8 cellular contexts compared by ENCODE assay signal in genomic region chr11:95790933-95791247, GRCh38. TPM values are rescaled to one million over a fixed set of nuclear protein-coding genes. Genes with fewer than 3 reads are reported as not detected.
A peak's percentile ranks its signal among the peaks of the same experiment; 100 is the strongest.
DNase-seq lines count a peak whose midpoint lies in the region; ATAC-seq, FAIRE-seq and TF ChIP-seq lines count a peak whose summit lies in the region.

No MANE protein-coding gene starts in this region.

- ATAC-seq in GM21619 (IDR thresholded peaks at IDR 0.05; ENCODE audit: unreplicated experiment) = no peak

- H3K4me1 Mint-ChIP-seq in activated naive CD4-positive, alpha-beta T cell treated with anti-CD3 and anti-CD28 coated beads, Interleukin-2, amount 10 ng/mL, durations not matched to agents 7 days and 5 days = peaks cover 61% of the 10 kb centered on the region

- peak overlapping the region; percentile 96 for H3K4me3 Mint-ChIP-seq in activated naive CD4-positive, alpha-beta T cell treated with anti-CD3 and anti-CD28 coated beads, Interleukin-2, amount 10 ng/mL, durations not matched to agents 7 days and 5 days

- H3K36me3 Mint-ChIP-seq in activated naive CD4-positive, alpha-beta T cell treated with anti-CD3 and anti-CD28 coated beads, Interleukin-2, amount 10 ng/mL, durations not matched to agents 7 days and 5 days = peaks cover 43% of the 10 kb centered on the region

- FAIRE-seq in RCC 7860 (lab: Jason Lieb, UNC) = no peak

- no peak for TF ChIP-seq EP300 in Ishikawa (IDR thresholded peaks at IDR 0.05; ENCODE audit: borderline replicate concordance)

- H3K27me3 Mint-ChIP-seq in activated naive CD4-positive, alpha-beta T cell treated with anti-CD3 and anti-CD28 coated beads, Interleukin-2, amount 10 ng/mL, durations not matched to agents 7 days and 5 days = no peaks in the 10 kb centered on the region

- CTCF ChIA-PET in activated naive CD4-positive, alpha-beta T cell treated with anti-CD3 and anti-CD28 coated beads, Interleukin-2, amount 10 ng/mL, durations not matched to agents 7 days and 5 days (lab: Charles Lee) = interaction anchor here (0.6 to 4.9 kb wide), 6 partner anchors 45 to 637 kb away, joined by 3 to 45 read pairs (median 4); partner anchors contain the start of gene MAML2

- TF ChIP-seq CTCF in GM13976 (IDR thresholded peaks at IDR 0.05; ENCODE audit: borderline replicate concordance, control extremely low read depth, extremely low read depth, insufficient read depth, missing control alignments) = no peak

- DNase-seq in GM13976 (ENCODE audit: low spot score) (peak; percentile 34), RCC 7860 (ENCODE audit: low spot score) (peak; percentile 37), globus pallidus (ENCODE audit: low spot score) (peak; percentile 52), non-pigmented ciliary epithelial cell (ENCODE audit: low read depth) (peak; percentile 9)
- peak; percentile 75 for DNase-seq in activated naive CD4-positive, alpha-beta T cell treated with anti-CD3 and anti-CD28 coated beads, Interleukin-2, amount 10 ng/mL, durations not matched to agents 7 days and 5 days

- peak overlapping the region; percentile 100 for H3K27ac Mint-ChIP-seq in activated naive CD4-positive, alpha-beta T cell treated with anti-CD3 and anti-CD28 coated beads, Interleukin-2, amount 10 ng/mL, durations not matched to agents 7 days and 5 days

- no peak for TF ChIP-seq RAD21 in Ishikawa (IDR thresholded peaks at IDR 0.05; ENCODE audit: low read depth)

- no peaks in the 10 kb centered on the region for H3K9me3 Mint-ChIP-seq in activated naive CD4-positive, alpha-beta T cell treated with anti-CD3 and anti-CD28 coated beads, Interleukin-2, amount 10 ng/mL, durations not matched to agents 7 days and 5 days

- in situ Hi-C loops in GM13976 (cut with MboI; ENCODE audit: low sequenced_read_pairs, unreplicated experiment) = no loop called here

- H3K27ac ChIP-seq in temporal lobe (ENCODE audit: low read depth, low read length) = peak overlapping the region; percentile 98

TF ChIP-seq in Ishikawa, 13 proteins besides CTCF, POLR2A, EP300 and RAD21:
- TF ChIP-seq TCF12 (IDR thresholded peaks at IDR 0.05; ENCODE audit: low read depth) = no peak
- no peak for TF ChIP-seq ZBTB7A (IDR thresholded peaks at IDR 0.05; ENCODE audit: low read depth)
- no peak for TF ChIP-seq YY1 (IDR thresholded peaks at IDR 0.05; ENCODE audit: low read depth)
- no peak for TF ChIP-seq CREB1 (IDR thresholded peaks at IDR 0.05; ENCODE audit: low read depth)
- peak; percentile 94 for TF ChIP-seq USF1 (IDR thresholded peaks at IDR 0.05)
- TF ChIP-seq MAX (IDR thresholded peaks at IDR 0.05) = peak; percentile 67
- no peak for TF ChIP-seq FOXM1 (IDR thresholded peaks at IDR 0.05; ENCODE audit: borderline replicate concordance, low read depth)
- no peak for TF ChIP-seq EGR1 (IDR thresholded peaks at IDR 0.05)
- TF ChIP-seq CEBPB (IDR thresholded peaks at IDR 0.05) = peak; percentile 56; the same call in 1 of the 2 replicates
- TF ChIP-seq NFIC (IDR thresholded peaks at IDR 0.05) = 0 out of 2 replicates have a peak, but pooled peaks have one; percentile 12
- TF ChIP-seq REST (IDR thresholded peaks at IDR 0.05; ENCODE audit: low read depth) = no peak
- TF ChIP-seq TAF1 (IDR thresholded peaks at IDR 0.05; ENCODE audit: low read depth) = peak; percentile 25; the same call in 1 of the 2 replicates
- peak; percentile 35; the same call in 1 of the 2 replicates for TF ChIP-seq TEAD4 (IDR thresholded peaks at IDR 0.05)

RNA-seq across cellular contexts. Expression of gene CEP57, which starts 0.6 kb away (rescaled TPM):
- 73.5 TPM for total RNA-seq in temporal lobe

RNA-seq across cellular contexts. Expression of gene FAM76B, which starts 1.3 kb away (rescaled TPM):
- 28.5 TPM for total RNA-seq in temporal lobe

Comparison
In these comparisons a context has a peak if more than half of its experiments do, and no peak if none do; other contexts are left out.
1. DNase-seq: peak in every context shown above with its lines; median percentile 75 in activated naive CD4-positive, alpha-beta T cell treated with anti-CD3 and anti-CD28 coated beads, Interleukin-2, amount 10 ng/mL, durations not matched to agents 7 days and 5 days; 52 in globus pallidus; 37 in RCC 7860; 34 in GM13976; 9 in non-pigmented ciliary epithelial cell.